Comparison of ENCODE assay signal across 9 cellular contexts in the genomic region with DNA sequence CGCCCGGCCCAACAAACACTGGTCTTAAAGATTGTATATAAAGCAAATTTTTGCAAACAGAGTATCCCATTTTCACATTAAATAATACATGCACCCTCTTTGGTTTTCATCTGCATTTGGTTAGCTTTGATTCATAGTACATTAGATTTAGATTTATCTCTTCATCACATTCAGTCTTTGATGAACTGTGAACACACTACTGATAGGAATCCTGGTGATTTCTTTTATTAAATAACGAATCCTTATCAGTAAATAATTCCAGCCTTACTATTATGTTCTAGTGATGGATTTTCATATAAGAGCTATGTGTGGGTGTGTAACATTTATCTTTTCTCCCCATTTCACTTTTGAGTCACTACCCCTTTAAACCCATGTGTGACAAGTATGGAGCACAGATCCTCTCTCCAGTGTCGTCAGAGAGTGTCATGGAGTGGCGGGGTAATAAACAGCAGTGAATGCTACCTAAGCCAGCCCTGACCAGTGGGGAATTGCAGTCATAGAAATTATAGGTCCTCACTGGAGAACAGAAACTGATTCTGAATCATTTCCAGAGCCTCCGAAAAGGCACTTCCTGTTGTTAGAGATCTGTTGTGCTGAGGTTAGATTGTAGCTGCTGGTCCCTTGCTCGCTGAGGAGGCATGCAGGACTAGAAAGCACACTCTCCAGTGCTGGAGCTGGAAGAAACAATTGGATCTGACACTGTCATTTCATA. TPM values are rescaled to one million over a fixed set of nuclear protein-coding genes. Genes with fewer than 3 reads are reported as not detected.
DNase-seq lines count a peak whose midpoint lies in the region; ATAC-seq and TF ChIP-seq lines count a peak whose summit lies in the region.
"Had no signal": no experiment of that assay in that cellular context is flagged by ENCODE, and none has a peak within 500 bp of the region (broad histone marks: within the 10 kb centered on the region; RNA-seq: fewer than 3 reads in every experiment).

No MANE protein-coding gene starts in this region.

- peak overlapping the region; percentile 34 for H3K27ac ChIP-seq in AG04450 (ENCODE audit: low read depth, low read length)
- no peak overlapping the region for H3K27ac ChIP-seq in Panc1 (ENCODE audit: low read length)
- H3K27ac ChIP-seq in testis: no peak overlapping the region
- H3K27ac ChIP-seq: body of pancreas had no signal

- peak overlapping the region; percentile 17 for H3K4me3 ChIP-seq in AG04450 (ENCODE audit: low read depth, low read length)
- peak overlapping the region in 1 of 2 experiments; percentile 19; a peak in 2 of 4 replicates for H3K4me3 ChIP-seq in Panc1 (ENCODE audit: low read depth in 2 of 2, low read length in 2 of 2)
- H3K4me3 ChIP-seq in testis: no peak overlapping the region
- H3K4me3 ChIP-seq: body of pancreas had no signal

- H3K4me1 ChIP-seq in Panc1 (ENCODE audit: control insufficient read depth, insufficient read depth, low read length): no peaks in the 10 kb centered on the region
- H3K4me1 ChIP-seq in testis: no peaks in the 10 kb centered on the region
- H3K4me1 ChIP-seq: body of pancreas had no signal

- peak; percentile 11 for DNase-seq in AG04450 (ENCODE audit: low read depth, low spot score)
- DNase-seq in Panc1 (ENCODE audit: low read depth, low spot score): no peak
- peak; percentile 34 for DNase-seq in left kidney (ENCODE audit: low read depth, low spot score)
- DNase-seq in Kasumi-1 (lab: John Stamatoyannopoulos, UW): no peak
- no peak for DNase-seq in testis
- no peak for DNase-seq in middle frontal gyrus (ENCODE audit: extremely low spot score, low spot score)

- TF ChIP-seq POLR2A in testis (IDR thresholded peaks at IDR 0.05): no peak

- H3K27me3 ChIP-seq in AG04450 (ENCODE audit: control insufficient read depth, insufficient read depth, low read length) (no peaks in the 10 kb centered on the region), Panc1 (ENCODE audit: control insufficient read depth, insufficient read depth, low read length) (no peaks in the 10 kb centered on the region; the same call in 1 of the 2 replicates), testis (no peaks in the 10 kb centered on the region)
- H3K27me3 ChIP-seq: body of pancreas had no signal

- intact Hi-C loops in Panc1 (cut with micrococcal nuclease; ENCODE audit: unreplicated experiment) (no loop called here), testis (cut with DNase I; ENCODE audit: low total_unique reads) (no loop called here)

- no peak for TF ChIP-seq CTCF in AG04450 (IDR thresholded peaks at IDR 0.05; ENCODE audit: low read depth, low read length)
- no peak for TF ChIP-seq CTCF in Panc1 (IDR thresholded peaks at IDR 0.05)
- TF ChIP-seq CTCF in testis (IDR thresholded peaks at IDR 0.05): no peak

- H3K36me3 ChIP-seq in Panc1 (ENCODE audit: control insufficient read depth, insufficient read depth, low read length) (no peaks in the 10 kb centered on the region), testis (ENCODE audit: low read depth, missing control alignments) (no peaks in the 10 kb centered on the region)

- no TSS peak for BruUV-seq in Panc1 (replicated peaks; lab: Mats Ljungman, UMichigan)

- H3K9me3 ChIP-seq in AG04450 (ENCODE audit: control insufficient read depth, insufficient read depth, low read length): no peaks in the 10 kb centered on the region
- no peaks in the 10 kb centered on the region for H3K9me3 ChIP-seq in Panc1 (ENCODE audit: control insufficient read depth, insufficient read depth, low read depth, low read length)
- no peaks in the 10 kb centered on the region for H3K9me3 ChIP-seq in testis
- H3K9me3 ChIP-seq: body of pancreas had no signal

- CTCF ChIA-PET in AG04450 (lab: Charles Lee) (interaction anchor here (1.0 to 1.4 kb wide), 2 partner anchors 246 to 248 kb away, joined by 3 read pairs; no protein-coding TSS in a partner anchor), Panc1 (lab: Charles Lee) (interaction anchor here (0.9 kb wide), 1 partner anchor 66 kb away, joined by 3 read pairs; no protein-coding TSS in a partner anchor)

- in situ Hi-C loops in Panc1 (cut with HindIII; ENCODE audit: low pct_unique_long_range_greater_than_20kb, low sequenced_read_pairs): no loop called here

- POLR2A ChIA-PET in AG04450 (lab: Yijun Ruan, JAX): interaction anchor here (0.6 kb wide), 1 partner anchor 95 kb away, joined by 4 read pairs; no protein-coding TSS in a partner anchor
- POLR2A ChIA-PET in Panc1 (lab: Charles Lee): no interaction called here

- 44 to 54% methylated on average over 7 of the region's 7 CpGs for WGBS in testis, 2 donors

- ATAC-seq in GM18858 (IDR thresholded peaks at IDR 0.05; ENCODE audit: unreplicated experiment): peak; percentile 88
- peak; percentile 94 for ATAC-seq in HG02938 (IDR thresholded peaks at IDR 0.05; ENCODE audit: unreplicated experiment)
- ATAC-seq in Panc1: peak; percentile 77
- ATAC-seq: body of pancreas had no signal

RNA-seq across cellular contexts. Expression of a gene that starts 22.0 kb away (rescaled TPM):
- polyA plus RNA-seq in AG04450 (2011; rRNA removed): 2.3 TPM in 2 replicates
- polyA minus RNA-seq in AG04450 (2011; rRNA and poly(A)+ RNA removed): 3.3 and 5.0 TPM in 2 replicates
- not detected for total RNA-seq in Panc1 (2021; ENCODE audit: unreplicated experiment)
- not detected for polyA plus RNA-seq in Panc1 (2012; ENCODE audit: insufficient read length)
- under 1 TPM; 0.24 to 0.31 TPM for total RNA-seq in testis
- 0.15 TPM for polyA plus RNA-seq in testis (ENCODE audit: insufficient read depth, low read depth, low replicate concordance)

Comparison
In these comparisons a context has a peak if more than half of its experiments do, and no peak if none do; other contexts are left out.
1. DNase-seq: peak in AG04450 (single experiment) and left kidney (single experiment); none in Panc1 (single experiment), Kasumi-1 (0 of 2), testis (single experiment) and middle frontal gyrus (single experiment).
2. Peak in every context shown above with its lines, with median percentiles within 50 percentile points of each other: ATAC-seq.